1 cellular context compared by ENCODE assay signal in genomic region chr3:114900908-114901307, GRCh38.
TF ChIP-seq lines count a peak whose summit lies in the region.

No MANE protein-coding gene starts in this region.

TF ChIP-seq in IMR-90, 13 proteins besides CTCF, POLR2A, EP300 and RAD21 (continued from another document):
- TF ChIP-seq, protein P1, sequence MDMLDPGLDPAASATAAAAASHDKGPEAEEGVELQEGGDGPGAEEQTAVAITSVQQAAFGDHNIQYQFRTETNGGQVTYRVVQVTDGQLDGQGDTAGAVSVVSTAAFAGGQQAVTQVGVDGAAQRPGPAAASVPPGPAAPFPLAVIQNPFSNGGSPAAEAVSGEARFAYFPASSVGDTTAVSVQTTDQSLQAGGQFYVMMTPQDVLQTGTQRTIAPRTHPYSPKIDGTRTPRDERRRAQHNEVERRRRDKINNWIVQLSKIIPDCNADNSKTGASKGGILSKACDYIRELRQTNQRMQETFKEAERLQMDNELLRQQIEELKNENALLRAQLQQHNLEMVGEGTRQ (IDR thresholded peaks at IDR 0.05; ENCODE audit: low read depth, low read length) = no peak
TF ChIP-seq in IMR-90: peak in this region for 1.
